13 cellular contexts compared by ENCODE assay signal in the genomic region with DNA sequence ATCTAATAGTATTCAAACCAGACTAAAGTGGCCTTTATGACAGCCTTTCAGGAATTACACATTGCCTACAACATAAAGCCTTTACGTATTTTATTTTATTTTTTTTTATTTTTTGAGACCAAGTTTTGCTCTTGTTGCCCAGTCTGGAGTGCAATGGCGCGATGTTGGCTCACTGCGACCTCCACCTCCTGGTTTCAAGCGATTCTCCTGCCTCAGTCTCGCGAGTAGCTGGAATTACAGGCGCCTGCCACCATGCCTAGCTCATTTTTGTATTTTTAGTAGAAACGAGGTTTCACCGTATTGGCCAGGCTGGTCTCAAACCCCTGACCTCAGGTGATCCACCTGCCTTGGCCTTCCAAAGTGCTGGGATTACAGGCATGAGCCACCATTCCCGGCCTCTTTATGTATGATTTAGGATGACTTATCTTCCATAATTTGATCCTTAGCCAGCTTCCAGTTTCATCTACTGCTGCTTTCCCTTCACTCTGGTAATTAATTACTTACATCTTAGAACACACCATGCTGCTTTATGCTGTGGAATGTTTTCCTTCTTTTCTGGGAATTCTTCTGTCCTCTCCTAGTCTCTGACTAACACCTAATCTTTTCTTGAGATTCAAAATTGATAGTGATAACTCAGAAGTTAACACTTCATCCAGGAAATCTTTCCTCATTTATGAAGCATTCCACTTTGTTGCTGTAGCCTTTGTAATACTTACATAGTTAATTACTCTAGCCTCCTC. TPM values are rescaled to one million over a fixed set of nuclear protein-coding genes. Genes with fewer than 3 reads are reported as not detected.
DNase-seq lines count a peak whose midpoint lies in the region; ATAC-seq and TF ChIP-seq lines count a peak whose summit lies in the region.
"Had no signal": no experiment of that assay in that cellular context is flagged by ENCODE, and none has a peak within 500 bp of the region (broad histone marks: within the 10 kb centered on the region; RNA-seq: fewer than 3 reads in every experiment).

No MANE protein-coding gene starts in this region.

- H3K27me3 Mint-ChIP-seq in T-helper 1 cell treated with Interleukin-12 subunit alpha and Interleukin-12 subunit beta and Interleukin-4 antibody, amounts not matched to agents 30 μg/mL and 1 μg/mL, for 36 hours (ENCODE audit: low read depth), result no peaks in the 10 kb centered on the region
- H3K27me3 Mint-ChIP-seq in HFFc6 (ENCODE audit: insufficient read depth), result peaks cover 2% of the 10 kb centered on the region
- no peaks in the 10 kb centered on the region for H3K27me3 Mint-ChIP-seq in activated naive CD8-positive, alpha-beta T cell treated with anti-CD3 and anti-CD28 coated beads, Interleukin-2, amount 10 ng/mL, durations not matched to agents 7 days and 5 days
- H3K27me3 Mint-ChIP-seq in nephron progenitor cell (ENCODE audit: low read depth, poor library complexity), result peaks cover 13% of the 10 kb centered on the region

- peaks cover 23% of the 10 kb centered on the region for H3K4me1 Mint-ChIP-seq in T-helper 1 cell treated with Interleukin-12 subunit alpha and Interleukin-12 subunit beta and Interleukin-4 antibody, amounts not matched to agents 30 μg/mL and 1 μg/mL, for 36 hours (ENCODE audit: low read depth)
- peaks cover 32% of the 10 kb centered on the region for H3K4me1 Mint-ChIP-seq in HFFc6 (ENCODE audit: low read depth)
- peaks cover 22% of the 10 kb centered on the region for H3K4me1 Mint-ChIP-seq in activated naive CD8-positive, alpha-beta T cell treated with anti-CD3 and anti-CD28 coated beads, Interleukin-2, amount 10 ng/mL, durations not matched to agents 7 days and 5 days
- H3K4me1 Mint-ChIP-seq in nephron progenitor cell, result peaks cover 27% of the 10 kb centered on the region

- POLR2A ChIA-PET in activated naive CD8-positive, alpha-beta T cell treated with anti-CD3 and anti-CD28 coated beads, Interleukin-2, amount 10 ng/mL, durations not matched to agents 7 days and 5 days (lab: Charles Lee), result no interaction called here

- no peak for DNase-seq in T-helper 1 cell
- no peak for DNase-seq in HFFc6
- DNase-seq in activated naive CD8-positive, alpha-beta T cell treated with anti-CD3 and anti-CD28 coated beads, Interleukin-2, amount 10 ng/mL, durations not matched to agents 7 days and 5 days, result no peak
- DNase-seq in nephron progenitor cell, result no peak
- no peak for DNase-seq in 8988T
- no peak for DNase-seq in middle frontal gyrus (ENCODE audit: extremely low spot score, low spot score)
- DNase-seq in GDM1 (lab: John Stamatoyannopoulos, UW), result no peak
- DNase-seq: activated effector memory CD4-positive, alpha-beta T cell treated with Interleukin-2 at 50 U/mL for 16 hours; NCI-H146; SIG-M5; thyroid gland had no signal

- TF ChIP-seq CTCF in HFFc6 (IDR thresholded peaks at IDR 0.05) (no peak), nephron progenitor cell (IDR thresholded peaks at IDR 0.05) (no peak)

- ATAC-seq in activated naive CD8-positive, alpha-beta T cell treated with anti-CD3 and anti-CD28 coated beads, Interleukin-2, amount 10 ng/mL, durations not matched to agents 7 days and 5 days (ENCODE audit: low read depth), result no peak
- ATAC-seq: esophagus mucosa had no signal

- no peaks in the 10 kb centered on the region for H3K9me3 Mint-ChIP-seq in T-helper 1 cell treated with Interleukin-12 subunit alpha and Interleukin-12 subunit beta and Interleukin-4 antibody, amounts not matched to agents 30 μg/mL and 1 μg/mL, for 36 hours
- H3K9me3 Mint-ChIP-seq in HFFc6 (no peaks in the 10 kb centered on the region), nephron progenitor cell (peaks cover 7% of the 10 kb centered on the region)
- H3K9me3 Mint-ChIP-seq in activated naive CD8-positive, alpha-beta T cell treated with anti-CD3 and anti-CD28 coated beads, Interleukin-2, amount 10 ng/mL, durations not matched to agents 7 days and 5 days, result no peaks in the 10 kb centered on the region

- H3K4me3 Mint-ChIP-seq in T-helper 1 cell treated with Interleukin-12 subunit alpha and Interleukin-12 subunit beta and Interleukin-4 antibody, amounts not matched to agents 30 μg/mL and 1 μg/mL, for 36 hours, result peak overlapping the region; percentile 10
- peak overlapping the region; percentile 94 for H3K4me3 Mint-ChIP-seq in HFFc6
- peak overlapping the region; percentile 49 for H3K4me3 Mint-ChIP-seq in activated naive CD8-positive, alpha-beta T cell treated with anti-CD3 and anti-CD28 coated beads, Interleukin-2, amount 10 ng/mL, durations not matched to agents 7 days and 5 days
- H3K4me3 Mint-ChIP-seq in nephron progenitor cell, result peak overlapping the region; percentile 68

- peaks cover 23% of the 10 kb centered on the region for H3K36me3 Mint-ChIP-seq in T-helper 1 cell treated with Interleukin-12 subunit alpha and Interleukin-12 subunit beta and Interleukin-4 antibody, amounts not matched to agents 30 μg/mL and 1 μg/mL, for 36 hours (ENCODE audit: low read depth)
- H3K36me3 Mint-ChIP-seq in HFFc6 (ENCODE audit: low read depth), result peaks cover 33% of the 10 kb centered on the region
- H3K36me3 Mint-ChIP-seq in activated naive CD8-positive, alpha-beta T cell treated with anti-CD3 and anti-CD28 coated beads, Interleukin-2, amount 10 ng/mL, durations not matched to agents 7 days and 5 days, result peaks cover 17% of the 10 kb centered on the region
- peaks cover 50% of the 10 kb centered on the region for H3K36me3 Mint-ChIP-seq in nephron progenitor cell (ENCODE audit: low read depth)

- H3K27ac Mint-ChIP-seq in T-helper 1 cell treated with Interleukin-12 subunit alpha and Interleukin-12 subunit beta and Interleukin-4 antibody, amounts not matched to agents 30 μg/mL and 1 μg/mL, for 36 hours, result peak overlapping the region; percentile 19
- no peak overlapping the region; the same call in 1 of the 2 replicates for H3K27ac Mint-ChIP-seq in HFFc6
- H3K27ac Mint-ChIP-seq in activated naive CD8-positive, alpha-beta T cell treated with anti-CD3 and anti-CD28 coated beads, Interleukin-2, amount 10 ng/mL, durations not matched to agents 7 days and 5 days, result no peak overlapping the region
- peak overlapping the region; percentile 61 for H3K27ac Mint-ChIP-seq in nephron progenitor cell

RNA-seq across cellular contexts. Expression of gene USP14, which starts 2.6 kb away (rescaled TPM):
- total RNA-seq in HFFc6 (2021; fragmentation: NEBNext Ultra II Directional; extraction: Animal tissue kit (Norgen Biotek cat#: 25700)), result 100 to 1,000 TPM in 3 of 6 experiments, 10 to 100 TPM in 3; 92.0 to 114 (median 101) TPM
- 10 to 100 TPM; 53.0 to 57.0 TPM for total RNA-seq in activated naive CD8-positive, alpha-beta T cell treated with anti-CD3 and anti-CD28 coated beads, Interleukin-2, amount 10 ng/mL, durations not matched to agents 7 days and 5 days

Comparison
In these comparisons a context has a peak if more than half of its experiments do, and no peak if none do; other contexts are left out.
1. H3K27ac Mint-ChIP-seq: peak in T-helper 1 cell treated with Interleukin-12 subunit alpha and Interleukin-12 subunit beta and Interleukin-4 antibody, amounts not matched to agents 30 μg/mL and 1 μg/mL, for 36 hours (single experiment) and nephron progenitor cell (single experiment); none in HFFc6 (single experiment) and activated naive CD8-positive, alpha-beta T cell treated with anti-CD3 and anti-CD28 coated beads, Interleukin-2, amount 10 ng/mL, durations not matched to agents 7 days and 5 days (single experiment).
2. H3K4me3 Mint-ChIP-seq: peak in every context shown above with its lines; median percentile 94 in HFFc6; 68 in nephron progenitor cell; 49 in activated naive CD8-positive, alpha-beta T cell treated with anti-CD3 and anti-CD28 coated beads, Interleukin-2, amount 10 ng/mL, durations not matched to agents 7 days and 5 days; 10 in T-helper 1 cell treated with Interleukin-12 subunit alpha and Interleukin-12 subunit beta and Interleukin-4 antibody, amounts not matched to agents 30 μg/mL and 1 μg/mL, for 36 hours.